Comparison of ENCODE assay signal across 9 cellular contexts in genomic region chr10:46268076-46268881, GRCh38. TPM values are rescaled to one million over a fixed set of nuclear protein-coding genes. Genes with fewer than 3 reads are reported as not detected.
A peak's percentile ranks its signal among the peaks of the same experiment; 100 is the strongest.
DNase-seq lines count a peak whose midpoint lies in the region; ATAC-seq and TF ChIP-seq lines count a peak whose summit lies in the region.
"Had no signal": no experiment of that assay in that cellular context is flagged by ENCODE, and none has a peak within 500 bp of the region (broad histone marks: within the 10 kb centered on the region; RNA-seq: fewer than 3 reads in every experiment).

No MANE protein-coding gene starts in this region.

- H3K4me3 Mint-ChIP-seq in stimulated activated effector memory CD8-positive, alpha-beta T cell treated with anti-CD3 and anti-CD28 coated beads, Interleukin-12 subunit alpha, Interleukin-12 subunit beta, amount 100 ng/mL, for 72 hours: no peak overlapping the region

- DNase-seq in GM20000 (ENCODE audit: low spot score): peak; percentile 47
- peak; percentile 68 for DNase-seq in NAMALWA (ENCODE audit: low spot score)
- peak; percentile 66 for DNase-seq in activated naive CD4-positive, alpha-beta T cell treated with anti-CD3 and anti-CD28 coated beads, Interleukin-2, amount 50 U/mL, for 16 hours
- peak in 1 of 2 donors; percentile 61 for DNase-seq in stimulated activated effector memory CD8-positive, alpha-beta T cell treated with anti-CD3 and anti-CD28 coated beads, Interleukin-12 subunit alpha, Interleukin-12 subunit beta, amount 100 ng/mL, for 72 hours (ENCODE audit: low spot score in 2 of 2)
- DNase-seq in right cardiac atrium: no peak
- no peak for DNase-seq in DMS79 treated with DMSO at 0.1 percent for 48 hours (lab: John Stamatoyannopoulos, UW)
- DNase-seq in DMS 273 (lab: John Stamatoyannopoulos, UW; ENCODE audit: unreplicated experiment): no peak
- no peak for DNase-seq in DMS153 treated with DMSO at 0.1 percent for 48 hours (lab: John Stamatoyannopoulos, UW; ENCODE audit: unreplicated experiment)

- intact Hi-C loops in right cardiac atrium (cut with DNase I): no loop called here

- peak; percentile 86 for ATAC-seq in stimulated activated effector memory CD8-positive, alpha-beta T cell treated with anti-CD3 and anti-CD28 coated beads, Interleukin-12 subunit alpha, Interleukin-12 subunit beta, amount 100 ng/mL, for 72 hours
- no peak for ATAC-seq in right cardiac atrium
- ATAC-seq: HCT116 had no signal

- H3K9me3 Mint-ChIP-seq in stimulated activated effector memory CD8-positive, alpha-beta T cell treated with anti-CD3 and anti-CD28 coated beads, Interleukin-12 subunit alpha, Interleukin-12 subunit beta, amount 100 ng/mL, for 72 hours: no peaks in the 10 kb centered on the region

- H3K4me1 Mint-ChIP-seq in stimulated activated effector memory CD8-positive, alpha-beta T cell treated with anti-CD3 and anti-CD28 coated beads, Interleukin-12 subunit alpha, Interleukin-12 subunit beta, amount 100 ng/mL, for 72 hours: peaks cover 21% of the 10 kb centered on the region

- no peaks in the 10 kb centered on the region for H3K4me1 ChIP-seq in right cardiac atrium (ENCODE audit: control insufficient read depth, insufficient read depth, low read length)

- H3K27ac Mint-ChIP-seq in stimulated activated effector memory CD8-positive, alpha-beta T cell treated with anti-CD3 and anti-CD28 coated beads, Interleukin-12 subunit alpha, Interleukin-12 subunit beta, amount 100 ng/mL, for 72 hours: no peak overlapping the region

- H3K36me3 Mint-ChIP-seq in stimulated activated effector memory CD8-positive, alpha-beta T cell treated with anti-CD3 and anti-CD28 coated beads, Interleukin-12 subunit alpha, Interleukin-12 subunit beta, amount 100 ng/mL, for 72 hours: no peaks in the 10 kb centered on the region

- H3K4me3 ChIP-seq in right cardiac atrium (ENCODE audit: low read length): no peak overlapping the region

- TF ChIP-seq CTCF in GM20000 (IDR thresholded peaks at IDR 0.05; ENCODE audit: extremely low read depth, missing control alignments): no peak

- H3K9me3 ChIP-seq in right cardiac atrium (ENCODE audit: control insufficient read depth, low read length): no peaks in the 10 kb centered on the region

- H3K27me3 ChIP-seq in right cardiac atrium (ENCODE audit: control insufficient read depth, insufficient read depth): no peaks in the 10 kb centered on the region

- WGBS in right cardiac atrium: 64% methylated on average over 10 of the region's 10 CpGs

- H3K27ac ChIP-seq in right cardiac atrium (ENCODE audit: low read length): no peak overlapping the region

RNA-seq across cellular contexts. Expression of gene ANTXRL, which starts 18.5 kb away (rescaled TPM):
- total RNA-seq in right cardiac atrium: under 1 TPM in 1 of 4 donors, not detected in 3; 0.51 TPM
- polyA plus RNA-seq in right cardiac atrium: 0.68 TPM

Comparison
In these comparisons a context has a peak if more than half of its experiments do, and no peak if none do; other contexts are left out.
1. DNase-seq: peak in GM20000 (single experiment), NAMALWA (single experiment) and activated naive CD4-positive, alpha-beta T cell treated with anti-CD3 and anti-CD28 coated beads, Interleukin-2, amount 50 U/mL, for 16 hours (single experiment); none in right cardiac atrium (0 of 3), DMS79 treated with DMSO at 0.1 percent for 48 hours (single experiment), DMS 273 (single experiment) and DMS153 treated with DMSO at 0.1 percent for 48 hours (single experiment).